In the genomic region with DNA sequence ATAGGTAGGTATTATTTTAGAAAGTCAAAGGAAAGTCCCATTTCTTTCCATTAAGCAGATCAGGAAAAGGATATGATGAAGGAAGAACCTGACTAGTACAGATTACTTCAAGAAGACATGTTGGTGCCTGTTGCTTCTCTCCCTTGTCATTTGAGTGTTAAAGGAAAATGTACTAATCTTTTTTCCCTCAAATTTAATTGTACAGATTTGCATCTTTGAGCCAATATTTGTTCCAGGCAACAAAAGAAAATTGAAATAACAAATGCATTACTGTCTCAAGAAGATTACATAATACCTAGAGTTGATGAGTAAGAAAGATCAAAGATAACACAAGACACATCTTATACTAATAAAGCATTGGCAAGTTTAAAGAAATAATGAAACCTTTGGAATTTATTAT, we compare ENCODE assay signal across 18 cellular contexts.
DNase-seq lines count a peak whose midpoint lies in the region; ATAC-seq and TF ChIP-seq lines count a peak whose summit lies in the region.
"Had no signal": no experiment of that assay in that cellular context is flagged by ENCODE, and none has a peak within 500 bp of the region (broad histone marks: within the 10 kb centered on the region; RNA-seq: fewer than 3 reads in every experiment).

No MANE protein-coding gene starts in this region.

- TF ChIP-seq CTCF in mammary epithelial cell (conservative IDR thresholded peaks at IDR 0.05 in 1 of 2, IDR thresholded peaks at IDR 0.05 in 1 of 2; ENCODE audit: extremely low read depth in 1 of 2, insufficient read depth in 1 of 2, low read depth in 1 of 2, low read length in 2 of 2) (no peak), MM.1S (IDR thresholded peaks at IDR 0.05; ENCODE audit: low read length) (no peak)

- DNase-seq in mammary epithelial cell (peak; percentile 74), fibroblast of peridontal ligament (ENCODE audit: extremely low read depth) (peak; percentile 2), neuronal stem cell (ENCODE audit: low spot score) (no peak), MM.1S (no peak), DMS114 treated with DMSO at 0.1 percent for 48 hours (lab: John Stamatoyannopoulos, UW; ENCODE audit: unreplicated experiment) (no peak)
- DNase-seq: DMS 273 treated with DMSO at 0.1 percent for 48 hours, GF-D8, GOT3, MV-4-11, NCI-H187, NCI-H2227 treated with DMSO at 0.1 percent for 48 hours, NCI-H510A treated with DMSO at 0.1 percent for 48 hours, PC-3 had no signal

- H3K23ac ChIP-seq in neuronal stem cell (ENCODE audit: low read depth, low read length, poor library complexity), result no peak overlapping the region

- no peak overlapping the region for H3K14ac ChIP-seq in neuronal stem cell (ENCODE audit: low read length)

- CTCF ChIA-PET in mammary epithelial cell (lab: Charles Lee; ENCODE audit: low non-redundant PET), result no interaction called here

- H3K27ac ChIP-seq in HUES6 (ENCODE audit: low read depth, low read length) (0 out of 2 replicates have a peak overlapping the region, but pooled peaks have one; percentile 26), mammary epithelial cell (ENCODE audit: insufficient read depth, low read depth, low read length) (no peak overlapping the region), neuronal stem cell (replicated peaks; ENCODE audit: low read length) (no peak overlapping the region), MM.1S (ENCODE audit: low read length) (no peak overlapping the region)
- H3K27ac ChIP-seq: RWPE1 had no signal

- no peak overlapping the region for H3K9ac ChIP-seq in HUES6 (ENCODE audit: low read length)
- H3K9ac ChIP-seq in mammary epithelial cell (ENCODE audit: insufficient read depth, low read length), result no peak overlapping the region
- H3K9ac ChIP-seq in neuronal stem cell (ENCODE audit: low read depth, low read length, poor library complexity), result no peak overlapping the region
- H3K9ac ChIP-seq in MM.1S (ENCODE audit: low read length), result no peak overlapping the region

- H2AFZ ChIP-seq in mammary epithelial cell (ENCODE audit: low read depth, low read length) (no peak overlapping the region), neuronal stem cell (ENCODE audit: low read length) (peak overlapping the region; percentile 51), MM.1S (ENCODE audit: low read length) (no peak overlapping the region)

- H4K20me1 ChIP-seq in mammary epithelial cell (ENCODE audit: insufficient read depth, low read length), result no peaks in the 10 kb centered on the region
- no peaks in the 10 kb centered on the region for H4K20me1 ChIP-seq in MM.1S (ENCODE audit: insufficient read depth, low read length)

- H3K79me2 ChIP-seq in mammary epithelial cell (ENCODE audit: insufficient read depth, low read length), result no peaks in the 10 kb centered on the region
- H3K79me2 ChIP-seq in MM.1S (ENCODE audit: low read length), result no peaks in the 10 kb centered on the region

- no peak overlapping the region for H2BK15ac ChIP-seq in neuronal stem cell (ENCODE audit: low read length)

- in situ Hi-C loops in mammary epithelial cell (cut with MboI; ENCODE audit: low sequenced_read_pairs in 2 of 2), result no loop called here

- H3F3A ChIP-seq in MM.1S (ENCODE audit: insufficient read depth, low read length), result no peaks in the 10 kb centered on the region

- H2BK12ac ChIP-seq in neuronal stem cell (ENCODE audit: low read length), result no peak overlapping the region

- H3K18ac ChIP-seq in neuronal stem cell (ENCODE audit: low read length), result no peak overlapping the region

- intact Hi-C loops in mammary epithelial cell (cut with micrococcal nuclease), result no loop called here

- no peak overlapping the region for H3K4ac ChIP-seq in neuronal stem cell (ENCODE audit: low read length)

- H3K9me3 ChIP-seq in HUES6 (ENCODE audit: control insufficient read depth, insufficient read depth, low read depth, low read length) (0 out of 2 replicates have a peak, but pooled peaks cover 2% of the 10 kb centered on the region), mammary epithelial cell (replicated peaks; ENCODE audit: insufficient read depth, low read length) (no peaks in the 10 kb centered on the region), neuronal stem cell (replicated peaks in 1 of 2; ENCODE audit: control insufficient read depth in 2 of 2, insufficient read depth in 1 of 2, low read depth in 1 of 2, low read length in 2 of 2) (peaks cover 0 to 5% of the 10 kb centered on the region in 2 donors), MM.1S (replicated peaks; ENCODE audit: insufficient read depth, low read length) (no peaks in the 10 kb centered on the region)

- H3K36me3 ChIP-seq in HUES6 (ENCODE audit: control insufficient read depth, insufficient read depth, low read length), result no peaks in the 10 kb centered on the region
- no peaks in the 10 kb centered on the region for H3K36me3 ChIP-seq in mammary epithelial cell (ENCODE audit: insufficient read depth, low read length)
- H3K36me3 ChIP-seq in neuronal stem cell (replicated peaks in 1 of 2; ENCODE audit: control insufficient read depth in 2 of 2, insufficient read depth in 2 of 2, low read length in 2 of 2), result no peaks in the 10 kb centered on the region
- no peaks in the 10 kb centered on the region for H3K36me3 ChIP-seq in MM.1S (replicated peaks; ENCODE audit: insufficient read depth, low read length)

- ATAC-seq in HG03520 (IDR thresholded peaks at IDR 0.05; ENCODE audit: unreplicated experiment), result no peak
- ATAC-seq: HCT116, K562, PC-3 had no signal

- dilution Hi-C loops in mammary epithelial cell (cut with HindIII; ENCODE audit: low sequenced_read_pairs), result no loop called here

- H3K79me1 ChIP-seq in neuronal stem cell (ENCODE audit: low read depth, low read length), result no peaks in the 10 kb centered on the region

- BruUV-seq in mammary epithelial cell (replicated peaks; lab: Mats Ljungman, UMichigan), result no TSS peak

- no peak overlapping the region for H3K4me3 ChIP-seq in HUES6 (ENCODE audit: low read depth, low read length)
- no peak overlapping the region for H3K4me3 ChIP-seq in mammary epithelial cell (replicated peaks in 1 of 3; ENCODE audit: insufficient read depth in 1 of 3, low read depth in 2 of 3, low read length in 3 of 3)
- no peak overlapping the region for H3K4me3 ChIP-seq in neuronal stem cell (ENCODE audit: low read length in 2 of 2)
- no peak overlapping the region for H3K4me3 ChIP-seq in MM.1S (ENCODE audit: low read length)
- H3K4me3 ChIP-seq: K562 had no signal

- H3K9me2 ChIP-seq in MM.1S (replicated peaks; ENCODE audit: insufficient read depth, low read length), result no peaks in the 10 kb centered on the region

- H3K27me3 ChIP-seq in HUES6 (ENCODE audit: control insufficient read depth, insufficient read depth, low read length) (no peaks in the 10 kb centered on the region), mammary epithelial cell (ENCODE audit: insufficient read depth, low read length) (no peaks in the 10 kb centered on the region), neuronal stem cell (ENCODE audit: control insufficient read depth in 3 of 3, insufficient read depth in 3 of 3, low read depth in 1 of 3, low read length in 3 of 3) (no peaks in the 10 kb centered on the region), MM.1S (replicated peaks; ENCODE audit: insufficient read depth, low read length) (no peaks in the 10 kb centered on the region)

- H2BK120ac ChIP-seq in neuronal stem cell (ENCODE audit: low read depth, low read length), result no peak overlapping the region

- peak overlapping the region; percentile 51 for H3K4me2 ChIP-seq in mammary epithelial cell (ENCODE audit: insufficient read depth, low read depth, low read length)
- no peak overlapping the region for H3K4me2 ChIP-seq in neuronal stem cell (ENCODE audit: insufficient read depth, low read length, poor library complexity, severe bottlenecking)
- H3K4me2 ChIP-seq in MM.1S (ENCODE audit: low read depth, low read length), result no peak overlapping the region

- H2AK5ac ChIP-seq in neuronal stem cell (ENCODE audit: low read depth, low read length), result no peak overlapping the region

- no peak overlapping the region for H4K91ac ChIP-seq in neuronal stem cell (ENCODE audit: low read depth, low read length, poor library complexity)

- no peak overlapping the region for H4K8ac ChIP-seq in neuronal stem cell (ENCODE audit: low read depth, low read length)

- H3K4me1 ChIP-seq in HUES6 (ENCODE audit: control insufficient read depth, insufficient read depth, low read length) (no peaks in the 10 kb centered on the region; the same call in 1 of the 2 replicates), mammary epithelial cell (ENCODE audit: insufficient read depth, low read length) (peaks cover 9% of the 10 kb centered on the region), neuronal stem cell (ENCODE audit: control insufficient read depth in 2 of 2, insufficient read depth in 1 of 2, low read depth in 1 of 2, low read length in 2 of 2) (peaks cover 6 to 13% of the 10 kb centered on the region in 2 donors), MM.1S (ENCODE audit: low read length) (no peaks in the 10 kb centered on the region)

- H2BK5ac ChIP-seq in neuronal stem cell (ENCODE audit: low read length), result no peak overlapping the region

Comparison
In these comparisons a context has a peak if more than half of its experiments do, and no peak if none do; other contexts are left out.
1. DNase-seq: peak in mammary epithelial cell (single experiment) and fibroblast of peridontal ligament (single experiment); none in neuronal stem cell (single experiment), MM.1S (single experiment) and DMS114 treated with DMSO at 0.1 percent for 48 hours (single experiment).